Comparison of ENCODE assay signal across 11 cellular contexts in the genomic region with DNA sequence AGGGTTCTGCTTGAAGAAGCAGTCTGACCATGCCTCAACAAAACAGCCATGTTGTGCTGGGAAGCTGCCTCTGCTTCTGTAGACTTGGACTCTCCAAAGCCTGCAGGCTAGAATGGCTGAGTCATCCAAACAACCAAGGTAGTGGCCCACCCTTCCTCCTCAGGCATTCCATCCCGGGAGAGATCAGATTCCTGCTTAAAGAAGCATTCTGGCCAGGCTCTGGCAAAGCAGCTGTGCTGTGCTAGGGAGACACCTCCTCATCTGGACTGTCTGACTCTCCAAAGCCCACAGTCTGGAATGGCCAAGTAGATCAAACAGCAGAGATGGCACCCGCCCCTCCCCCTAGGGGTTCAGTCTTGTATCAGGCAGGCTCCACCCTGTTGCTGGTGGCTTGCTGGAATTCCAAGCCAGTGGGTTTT. TPM values are rescaled to one million over a fixed set of nuclear protein-coding genes. Genes with fewer than 3 reads are reported as not detected.
DNase-seq lines count a peak whose midpoint lies in the region; ATAC-seq, FAIRE-seq and TF ChIP-seq lines count a peak whose summit lies in the region.
"Had no signal": no experiment of that assay in that cellular context is flagged by ENCODE, and none has a peak within 500 bp of the region (broad histone marks: within the 10 kb centered on the region; RNA-seq: fewer than 3 reads in every experiment).

No MANE protein-coding gene starts in this region.

- no peak overlapping the region for H3K9ac ChIP-seq in NT2/D1 (ENCODE audit: insufficient read length, low read depth)
- H3K9ac ChIP-seq in kidney (ENCODE audit: low read length in 2 of 2): no peak overlapping the region

- FAIRE-seq in kidney (lab: Jason Lieb, UNC): no peak

- H3K9me3 ChIP-seq in NT2/D1 (ENCODE audit: insufficient read depth, low read length) (peaks cover 29% of the 10 kb centered on the region), tibial nerve (peaks cover 0 to 8% (median 0%) of the 10 kb centered on the region in 4 donors), kidney (ENCODE audit: control insufficient read depth in 1 of 2, low read length in 2 of 2) (peaks cover 0 to 7% of the 10 kb centered on the region in 2 donors)

- no peak overlapping the region for H3K27ac Mint-ChIP-seq in natural killer cell

- TF ChIP-seq EP300 in tibial nerve (IDR thresholded peaks at IDR 0.05): no peak

- peaks cover 31 to 41% of the 10 kb centered on the region in 2 donors for H3K27me3 Mint-ChIP-seq in natural killer cell (ENCODE audit: low read depth in 2 of 2)

- H3K4me3 ChIP-seq in NT2/D1 (ENCODE audit: insufficient read length, low read depth): no peak overlapping the region
- no peak overlapping the region for H3K4me3 ChIP-seq in epithelial cell of proximal tubule (ENCODE audit: low read depth, low read length)
- H3K4me3 ChIP-seq in tibial nerve: no peak overlapping the region
- H3K4me3 ChIP-seq in kidney (ENCODE audit: low read length in 2 of 2): no peak overlapping the region

- H3K4me1 ChIP-seq in NT2/D1 (ENCODE audit: insufficient read depth, insufficient read length) (peaks cover 9% of the 10 kb centered on the region), tibial nerve (peaks cover 0 to 7% (median 0%) of the 10 kb centered on the region in 4 donors), kidney (ENCODE audit: control insufficient read depth in 1 of 2, insufficient read depth in 1 of 2, low read depth in 1 of 2, low read length in 2 of 2) (peaks cover 0 to 3% of the 10 kb centered on the region in 2 donors)

- DNase-seq in DMS 273 treated with DMSO at 0.1 percent for 48 hours (lab: John Stamatoyannopoulos, UW): peak; percentile 25
- DNase-seq in NT2/D1 (ENCODE audit: low read depth, low spot score): peak; percentile 77
- DNase-seq in epithelial cell of proximal tubule (ENCODE audit: low read depth): peak; percentile 61
- no peak for DNase-seq in omental fat pad (ENCODE audit: low spot score)
- DNase-seq in tibial nerve (ENCODE audit: low spot score in 2 of 2): no peak
- DNase-seq in kidney: no peak
- DNase-seq in natural killer cell: no peak
- DNase-seq in stimulated activated naive CD8-positive, alpha-beta T cell treated with anti-CD3 and anti-CD28 coated beads, Interleukin-15, Interleukin-2, amounts not matched to agents 100 U/mL and 50 U/mL, for 24 hours: no peak
- DNase-seq: dermis blood vessel endothelial cell, DND-41, NCI-H774 had no signal

- 0 to 46% methylated on average over 1 to 2 of the region's 2 CpGs for WGBS in tibial nerve, 2 donors

- H3K9me3 Mint-ChIP-seq in natural killer cell: peaks cover 4 to 5% of the 10 kb centered on the region in 2 donors

- H3K4me1 Mint-ChIP-seq in natural killer cell: no peaks in the 10 kb centered on the region

- peak; percentile 64 for ATAC-seq in omental fat pad (ENCODE audit: low FRiP score)
- no peak for ATAC-seq in natural killer cell
- no peak for ATAC-seq in stimulated activated naive CD8-positive, alpha-beta T cell treated with anti-CD3 and anti-CD28 coated beads, Interleukin-15, Interleukin-2, amounts not matched to agents 100 U/mL and 50 U/mL, for 24 hours

- TF ChIP-seq POLR2A in tibial nerve (IDR thresholded peaks at IDR 0.05): no peak

- H3K36me3 Mint-ChIP-seq in natural killer cell: peaks cover 29% of the 10 kb centered on the region

- H3K27ac ChIP-seq in tibial nerve (no peak overlapping the region), kidney (ENCODE audit: low read depth in 2 of 2, low read length in 2 of 2) (no peak overlapping the region)

- H3K36me3 ChIP-seq in NT2/D1 (ENCODE audit: insufficient read depth, insufficient read length, low read length) (no peaks in the 10 kb centered on the region), tibial nerve (no peaks in the 10 kb centered on the region), kidney (ENCODE audit: control insufficient read depth in 1 of 2, insufficient read depth in 2 of 2, low read length in 2 of 2) (no peaks in the 10 kb centered on the region)

- no peaks in the 10 kb centered on the region for H3K27me3 ChIP-seq in NT2/D1 (ENCODE audit: insufficient read depth, insufficient read length)
- H3K27me3 ChIP-seq in tibial nerve: no peaks in the 10 kb centered on the region

- TF ChIP-seq CTCF in epithelial cell of proximal tubule (conservative IDR thresholded peaks at IDR 0.05; ENCODE audit: low read depth, low read length) (no peak), omental fat pad (IDR thresholded peaks at IDR 0.05) (no peak), tibial nerve (IDR thresholded peaks at IDR 0.05) (no peak), kidney (IDR thresholded peaks at IDR 0.05; ENCODE audit: borderline replicate concordance, extremely low read depth, insufficient read depth) (no peak), natural killer cell (IDR thresholded peaks at IDR 0.05) (no peak)

- intact Hi-C loops in kidney (cut with DNase I) (no loop called here), natural killer cell (cut with micrococcal nuclease) (no loop called here)

- H3K4me3 Mint-ChIP-seq in natural killer cell: no peak overlapping the region

RNA-seq across cellular contexts. Expression of gene F3, which starts 38.3 kb away (rescaled TPM):
- 179 and 246 TPM in 2 replicates for total RNA-seq in epithelial cell of proximal tubule
- total RNA-seq in omental fat pad: 100 to 1,000 TPM in 3 of 4 donors, 10 to 100 TPM in 1; 91.0 to 244 (median 186) TPM
- total RNA-seq in tibial nerve: 100 to 1,000 TPM in 3 of 4 donors, 10 to 100 TPM in 1; 65.6 to 166 (median 139) TPM
- total RNA-seq in kidney: 8.8 TPM
- 19.0 TPM for polyA plus RNA-seq in kidney (ENCODE audit: insufficient read depth, low read depth, low replicate concordance)
- total RNA-seq in natural killer cell: 1 to 10 TPM in 2 of 3 donors, not detected in 1; 1.9 to 2.5 TPM

Comparison
In these comparisons a context has a peak if more than half of its experiments do, and no peak if none do; other contexts are left out.
1. DNase-seq: peak in DMS 273 treated with DMSO at 0.1 percent for 48 hours (single experiment), NT2/D1 (single experiment) and epithelial cell of proximal tubule (single experiment); none in omental fat pad (single experiment), tibial nerve (0 of 2), kidney (single experiment), natural killer cell (single experiment) and stimulated activated naive CD8-positive, alpha-beta T cell treated with anti-CD3 and anti-CD28 coated beads, Interleukin-15, Interleukin-2, amounts not matched to agents 100 U/mL and 50 U/mL, for 24 hours (single experiment).